Comparison of ENCODE assay signal across 9 cellular contexts in the genomic region with DNA sequence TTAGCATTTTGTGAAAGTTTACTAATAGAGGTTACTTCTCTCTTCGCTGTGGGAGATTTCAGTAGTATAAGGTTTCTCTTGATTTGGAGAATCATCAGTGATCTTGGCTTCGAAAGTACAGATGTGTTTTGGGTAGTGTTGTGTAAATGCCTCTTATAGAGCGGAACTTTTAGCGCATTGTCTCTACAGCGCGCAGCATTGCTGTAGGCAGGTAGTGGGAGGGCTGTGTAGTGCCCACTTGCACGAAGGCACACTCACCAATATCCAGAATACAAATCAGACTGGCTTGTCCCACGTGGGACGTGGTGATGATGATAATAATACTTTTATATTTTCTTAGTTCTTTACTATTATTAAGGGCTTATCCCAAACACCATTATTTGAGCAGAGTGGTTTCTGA. TPM values are rescaled to one million over a fixed set of nuclear protein-coding genes. Genes with fewer than 3 reads are reported as not detected.
DNase-seq lines count a peak whose midpoint lies in the region; ATAC-seq lines count a peak whose summit lies in the region.
"Had no signal": no experiment of that assay in that cellular context is flagged by ENCODE, and none has a peak within 500 bp of the region (broad histone marks: within the 10 kb centered on the region; RNA-seq: fewer than 3 reads in every experiment).

No MANE protein-coding gene starts in this region.

- no peaks in the 10 kb centered on the region for H3K27me3 Mint-ChIP-seq in activated CD8-positive, alpha-beta memory T cell treated with anti-CD3 and anti-CD28 coated beads, Interleukin-2, amount 10 ng/mL, durations not matched to agents 7 days and 5 days
- peaks cover 12 to 19% (median 12%) of the 10 kb centered on the region in 3 donors for H3K27me3 Mint-ChIP-seq in immature natural killer cell (ENCODE audit: low read depth in 3 of 3)

- peak; percentile 39 for DNase-seq in activated CD8-positive, alpha-beta memory T cell treated with anti-CD3 and anti-CD28 coated beads, Interleukin-2, amount 10 ng/mL, durations not matched to agents 7 days and 5 days
- DNase-seq in activated CD8-positive, alpha-beta memory T cell treated with anti-CD3 and anti-CD28 coated beads for 24 hours = no peak
- DNase-seq in activated CD8-positive, alpha-beta memory T cell treated with anti-CD3 and anti-CD28 coated beads, Interleukin-2, amount 50 U/mL, for 48 hours = peak; percentile 60
- DNase-seq in immature natural killer cell (no peak), hepatic stellate cell (ENCODE audit: low spot score) (no peak), NCI-H146 treated with DMSO at 0.1 percent for 48 hours (lab: John Stamatoyannopoulos, UW; ENCODE audit: unreplicated experiment) (no peak)
- DNase-seq: NCI-H526 treated with DMSO at 0.1 percent for 48 hours had no signal

- peaks cover 24% of the 10 kb centered on the region for H3K4me1 ChIP-seq in stomach smooth muscle (ENCODE audit: control insufficient read depth, insufficient read depth, low read length)

- H3K27me3 ChIP-seq in stomach smooth muscle (ENCODE audit: control insufficient read depth in 1 of 2, insufficient read depth in 2 of 2, low read length in 2 of 2) = peaks cover 0 to under 1% of the 10 kb centered on the region in 2 donors

- H3K4me3 ChIP-seq in stomach smooth muscle (ENCODE audit: low read length in 2 of 2) = peak overlapping the region; percentile 61 to 96

- no peak for ATAC-seq in activated CD8-positive, alpha-beta memory T cell treated with anti-CD3 and anti-CD28 coated beads, Interleukin-2, amount 10 ng/mL, durations not matched to agents 7 days and 5 days
- ATAC-seq in GM21576 (IDR thresholded peaks at IDR 0.05; ENCODE audit: unreplicated experiment) = no peak

- CTCF ChIA-PET in activated CD8-positive, alpha-beta memory T cell treated with anti-CD3 and anti-CD28 coated beads, Interleukin-2, amount 10 ng/mL, durations not matched to agents 7 days and 5 days (lab: Charles Lee) = interaction anchor here (1.0 kb wide), 1 partner anchor 302 kb away, joined by 4 read pairs; no protein-coding TSS in a partner anchor

- no peak overlapping the region for H3K27ac ChIP-seq in stomach smooth muscle (ENCODE audit: low read length)

- no peaks in the 10 kb centered on the region for H3K9me3 ChIP-seq in stomach smooth muscle (ENCODE audit: control insufficient read depth in 2 of 2, low read length in 2 of 2)

- peak overlapping the region; percentile 68 to 69 for H3K9ac ChIP-seq in stomach smooth muscle (ENCODE audit: low read length in 2 of 2)

- H3K4me3 Mint-ChIP-seq in activated CD8-positive, alpha-beta memory T cell treated with anti-CD3 and anti-CD28 coated beads, Interleukin-2, amount 10 ng/mL, durations not matched to agents 7 days and 5 days = peak overlapping the region; percentile 54
- H3K4me3 Mint-ChIP-seq in immature natural killer cell = peak overlapping the region; percentile 69 to 87 (median 78)

- peaks cover 45% of the 10 kb centered on the region for H3K4me1 Mint-ChIP-seq in activated CD8-positive, alpha-beta memory T cell treated with anti-CD3 and anti-CD28 coated beads, Interleukin-2, amount 10 ng/mL, durations not matched to agents 7 days and 5 days
- peaks cover 54 to 65% of the 10 kb centered on the region in 2 donors for H3K4me1 Mint-ChIP-seq in immature natural killer cell

- no peaks in the 10 kb centered on the region for H3K9me3 Mint-ChIP-seq in activated CD8-positive, alpha-beta memory T cell treated with anti-CD3 and anti-CD28 coated beads, Interleukin-2, amount 10 ng/mL, durations not matched to agents 7 days and 5 days (ENCODE audit: low read depth)
- no peaks in the 10 kb centered on the region for H3K9me3 Mint-ChIP-seq in immature natural killer cell

- H3K36me3 Mint-ChIP-seq in activated CD8-positive, alpha-beta memory T cell treated with anti-CD3 and anti-CD28 coated beads, Interleukin-2, amount 10 ng/mL, durations not matched to agents 7 days and 5 days = no peaks in the 10 kb centered on the region
- no peaks in the 10 kb centered on the region for H3K36me3 Mint-ChIP-seq in immature natural killer cell

- H3K27ac Mint-ChIP-seq in activated CD8-positive, alpha-beta memory T cell treated with anti-CD3 and anti-CD28 coated beads, Interleukin-2, amount 10 ng/mL, durations not matched to agents 7 days and 5 days = peak overlapping the region; percentile 81
- H3K27ac Mint-ChIP-seq in immature natural killer cell = peak overlapping the region; percentile 71 to 91 (median 79)

- no peaks in the 10 kb centered on the region for H3K36me3 ChIP-seq in stomach smooth muscle (ENCODE audit: control insufficient read depth in 2 of 2, insufficient read depth in 2 of 2, low read length in 2 of 2)

RNA-seq across cellular contexts. Expression of a gene that starts 51.4 kb away (rescaled TPM):
- total RNA-seq in activated CD8-positive, alpha-beta memory T cell treated with anti-CD3 and anti-CD28 coated beads, Interleukin-2, amount 10 ng/mL, durations not matched to agents 7 days and 5 days = not detected
- polyA plus RNA-seq in immature natural killer cell = not detected

Comparison
In these comparisons a context has a peak if more than half of its experiments do, and no peak if none do; other contexts are left out.
1. DNase-seq: peak in activated CD8-positive, alpha-beta memory T cell treated with anti-CD3 and anti-CD28 coated beads, Interleukin-2, amount 10 ng/mL, durations not matched to agents 7 days and 5 days (single experiment) and activated CD8-positive, alpha-beta memory T cell treated with anti-CD3 and anti-CD28 coated beads, Interleukin-2, amount 50 U/mL, for 48 hours (single experiment); none in activated CD8-positive, alpha-beta memory T cell treated with anti-CD3 and anti-CD28 coated beads for 24 hours (single experiment), immature natural killer cell (0 of 3), hepatic stellate cell (single experiment) and NCI-H146 treated with DMSO at 0.1 percent for 48 hours (single experiment).